11 cellular contexts compared by ENCODE assay signal in genomic region chr7:2873146-2873545, GRCh38. TPM values are rescaled to one million over a fixed set of nuclear protein-coding genes. Genes with fewer than 3 reads are reported as not detected.
DNase-seq lines count a peak whose midpoint lies in the region; ATAC-seq and TF ChIP-seq lines count a peak whose summit lies in the region.
"Had no signal": no experiment of that assay in that cellular context is flagged by ENCODE, and none has a peak within 500 bp of the region (broad histone marks: within the 10 kb centered on the region; RNA-seq: fewer than 3 reads in every experiment).

No MANE protein-coding gene starts in this region.

- H3K4me3 ChIP-seq in SJCRH30: no peak overlapping the region
- H3K4me3 ChIP-seq in iPS-20b (ENCODE audit: low read length): no peak overlapping the region
- no peak overlapping the region for H3K4me3 ChIP-seq in suprapubic skin

- H3K9me3 ChIP-seq in SJCRH30 (replicated peaks): no peaks in the 10 kb centered on the region
- no peaks in the 10 kb centered on the region for H3K9me3 ChIP-seq in iPS-20b (ENCODE audit: insufficient read depth, low read depth, low read length)
- no peaks in the 10 kb centered on the region for H3K9me3 ChIP-seq in suprapubic skin

- H3K9ac ChIP-seq in iPS-20b (ENCODE audit: low read depth, low read length): peak overlapping the region; percentile 72; the same call in 1 of the 2 replicates

- TF ChIP-seq CTCF in C4-2B (conservative IDR thresholded peaks at IDR 0.05): no peak
- TF ChIP-seq CTCF in suprapubic skin (IDR thresholded peaks at IDR 0.05): no peak

- WGBS in suprapubic skin: 65% methylated on average over 10 of the region's 10 CpGs

- H3K36me3 ChIP-seq in SJCRH30: no peaks in the 10 kb centered on the region
- H3K36me3 ChIP-seq in iPS-20b (ENCODE audit: insufficient read depth, low read depth, low read length): no peaks in the 10 kb centered on the region
- H3K36me3 ChIP-seq in suprapubic skin: no peaks in the 10 kb centered on the region

- no peak for TF ChIP-seq EP300 in suprapubic skin (IDR thresholded peaks at IDR 0.05)

- H3K27me3 ChIP-seq in SJCRH30 (no peaks in the 10 kb centered on the region), iPS-20b (ENCODE audit: insufficient read depth, low read length) (no peaks in the 10 kb centered on the region), suprapubic skin (peaks cover 11% of the 10 kb centered on the region)

- peak overlapping the region; percentile 62 for H3K27ac ChIP-seq in C4-2B
- peak overlapping the region; percentile 100 for H3K27ac ChIP-seq in SJCRH30
- no peak overlapping the region for H3K27ac ChIP-seq in iPS-20b (ENCODE audit: low read length)
- H3K27ac ChIP-seq in suprapubic skin: no peak overlapping the region

- no peak for ATAC-seq in HG03521 (IDR thresholded peaks at IDR 0.05; ENCODE audit: unreplicated experiment)

- DNase-seq in H4 (ENCODE audit: low spot score) (peak; percentile 54), SJCRH30 (no peak), suprapubic skin (ENCODE audit: low spot score in 2 of 2) (no peak), NCI-H2171 treated with DMSO at 0.1 percent for 48 hours (lab: John Stamatoyannopoulos, UW) (no peak), NK-92 (lab: John Stamatoyannopoulos, UW; ENCODE audit: unreplicated experiment) (no peak)
- DNase-seq: DND-41, NCI-H524, T-helper 1 cell had no signal

- H3K4me1 ChIP-seq in SJCRH30 (peaks cover 48% of the 10 kb centered on the region), iPS-20b (ENCODE audit: insufficient read depth, low read length) (no peaks in the 10 kb centered on the region), suprapubic skin (peaks cover 16% of the 10 kb centered on the region)

- TF ChIP-seq POLR2A in suprapubic skin (IDR thresholded peaks at IDR 0.05): no peak

RNA-seq across cellular contexts. Expression of gene GNA12, which starts 29.0 kb away (rescaled TPM):
- total RNA-seq in H4 (2014; rRNA removed; shearing (Covaris generic)): 14.4 and 24.4 TPM in 2 replicates
- total RNA-seq in SJCRH30 (2014; rRNA removed; shearing (Covaris generic)): 18.1 and 19.3 TPM in 2 replicates
- 10 to 100 TPM in 3 of 4 donors, 1 to 10 TPM in 1; 9.7 to 15.0 (median 13.3) TPM for total RNA-seq in suprapubic skin

Comparison
In these comparisons a context has a peak if more than half of its experiments do, and no peak if none do; other contexts are left out.
1. H3K27ac ChIP-seq: peak in C4-2B (single experiment) and SJCRH30 (single experiment); none in iPS-20b (single experiment) and suprapubic skin (single experiment).